In the genomic region with DNA sequence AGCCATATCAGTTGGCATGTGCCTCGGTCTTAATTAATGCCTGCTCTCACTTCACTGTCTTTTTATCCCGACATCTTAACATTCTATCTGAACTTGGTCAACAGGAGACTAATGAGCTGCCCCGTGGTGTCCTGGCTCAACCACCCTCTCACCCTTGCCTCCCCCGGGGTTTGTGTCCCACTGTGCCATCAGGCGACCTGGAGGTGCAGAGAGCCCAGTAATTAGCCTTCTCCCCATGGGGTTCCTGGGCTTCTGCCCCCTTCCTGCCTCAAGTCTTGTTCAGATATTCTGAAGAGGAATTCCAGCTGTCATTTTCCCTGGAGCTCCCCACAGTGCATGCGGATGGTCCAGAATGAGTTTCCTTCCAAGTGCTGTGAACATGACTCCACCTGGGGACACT, we compare ENCODE assay signal across 16 cellular contexts. TPM values are rescaled to one million over a fixed set of nuclear protein-coding genes. Genes with fewer than 3 reads are reported as not detected.
A peak's percentile ranks its signal among the peaks of the same experiment; 100 is the strongest.
DNase-seq lines count a peak whose midpoint lies in the region; ATAC-seq and TF ChIP-seq lines count a peak whose summit lies in the region.
"Had no signal": no experiment of that assay in that cellular context is flagged by ENCODE, and none has a peak within 500 bp of the region (broad histone marks: within the 10 kb centered on the region; RNA-seq: fewer than 3 reads in every experiment).

No MANE protein-coding gene starts in this region.

- H3K14ac ChIP-seq in neuronal stem cell (ENCODE audit: low read length) = peak overlapping the region; percentile 9

- H3K9ac ChIP-seq in neuronal stem cell (ENCODE audit: low read depth, low read length, poor library complexity) = no peak overlapping the region

- H4K8ac ChIP-seq in neuronal stem cell (ENCODE audit: low read depth, low read length) = no peak overlapping the region

- no peak overlapping the region for H3K23ac ChIP-seq in neuronal stem cell (ENCODE audit: low read depth, low read length, poor library complexity)

- CTCF ChIA-PET in HEK293 (lab: Yijun Ruan, JAX) = interaction anchor here (0.9 kb wide), 1 partner anchor 87 kb away, joined by 3 read pairs; no protein-coding TSS in a partner anchor

- no peak for ATAC-seq in RWPE2 (ENCODE audit: low read depth)
- ATAC-seq: GM12878 had no signal

- H2BK12ac ChIP-seq in neuronal stem cell (ENCODE audit: low read length) = no peak overlapping the region

- H2BK15ac ChIP-seq in neuronal stem cell (ENCODE audit: low read length) = no peak overlapping the region

- H3K36me3 ChIP-seq in HEK293 (ENCODE audit: control insufficient read depth in 2 of 2, insufficient read depth in 1 of 2, low read length in 2 of 2) (no peaks in the 10 kb centered on the region), RWPE2 (ENCODE audit: low read depth) (no peaks in the 10 kb centered on the region), neuronal stem cell (replicated peaks in 1 of 2; ENCODE audit: control insufficient read depth in 2 of 2, insufficient read depth in 2 of 2, low read length in 2 of 2) (no peaks in the 10 kb centered on the region), spleen (no peaks in the 10 kb centered on the region)
- H3K36me3 ChIP-seq: HAP-1 had no signal

- H3K4me1 ChIP-seq in HEK293 (ENCODE audit: control insufficient read depth, insufficient read depth, low read length) (no peaks in the 10 kb centered on the region), RWPE2 (ENCODE audit: insufficient read depth, poor library complexity, severe bottlenecking) (no peaks in the 10 kb centered on the region), neuronal stem cell (ENCODE audit: control insufficient read depth in 2 of 2, insufficient read depth in 1 of 2, low read depth in 1 of 2, low read length in 2 of 2) (no peaks in the 10 kb centered on the region), spleen (no peaks in the 10 kb centered on the region)
- H3K4me1 ChIP-seq: Caco-2, HAP-1 had no signal

- POLR2A ChIA-PET in HEK293 (lab: Yijun Ruan, JAX) = no interaction called here

- peak; percentile 15 for DNase-seq in RWPE2 (ENCODE audit: low spot score)
- DNase-seq in neuronal stem cell (ENCODE audit: low spot score) = no peak
- DNase-seq in spleen = peak; percentile 37
- no peak for DNase-seq in COLO829 (ENCODE audit: low spot score)
- DNase-seq in GM20000 (ENCODE audit: low spot score) = no peak
- DNase-seq: C1 segment of cervical spinal cord; Caco-2; CD4-positive, alpha-beta memory T cell; DMS153; DMS79; EL; GDM1; GOT3 had no signal

- no peak overlapping the region for H3K4ac ChIP-seq in neuronal stem cell (ENCODE audit: low read length)

- H3K4me3 ChIP-seq in HEK293 (ENCODE audit: low read depth, low read length) (no peak overlapping the region), RWPE2 (ENCODE audit: severe bottlenecking) (no peak overlapping the region), neuronal stem cell (ENCODE audit: low read length in 2 of 2) (no peak overlapping the region), spleen (no peak overlapping the region)
- H3K4me3 ChIP-seq: GM12878, HAP-1 had no signal

- H3K18ac ChIP-seq in neuronal stem cell (ENCODE audit: low read length) = no peak overlapping the region

- no peak overlapping the region for H2AFZ ChIP-seq in neuronal stem cell (ENCODE audit: low read length)

- H3K79me1 ChIP-seq in neuronal stem cell (ENCODE audit: low read depth, low read length) = peaks cover 2% of the 10 kb centered on the region

- H3K27ac ChIP-seq in HEK293 (ENCODE audit: extremely low read depth, low read depth, low read length) = no peak overlapping the region
- H3K27ac ChIP-seq in RWPE2 (ENCODE audit: poor library complexity, severe bottlenecking) = no peak overlapping the region
- H3K27ac ChIP-seq in neuronal stem cell (replicated peaks; ENCODE audit: low read length) = no peak overlapping the region
- H3K27ac ChIP-seq in spleen = no peak overlapping the region

- no peak for TF ChIP-seq POLR2A in spleen (IDR thresholded peaks at IDR 0.05)

- H3K9me3 ChIP-seq in HEK293 (ENCODE audit: control insufficient read depth, insufficient read depth, low read depth, low read length) (no peaks in the 10 kb centered on the region; the same call in 1 of the 2 replicates), RWPE2 (ENCODE audit: severe bottlenecking) (peaks cover 3% of the 10 kb centered on the region), neuronal stem cell (replicated peaks in 1 of 2; ENCODE audit: control insufficient read depth in 2 of 2, insufficient read depth in 1 of 2, low read depth in 1 of 2, low read length in 2 of 2) (peaks cover 5 to 14% of the 10 kb centered on the region in 2 donors), spleen (peaks cover 7 to 39% (median 26%) of the 10 kb centered on the region in 8 donors)

- no CpG with 5 or more reads among the region's 6 CpGs for WGBS in neuronal stem cell (ENCODE audit: extremely low coverage in 2 of 2, insufficient read length in 2 of 2, insufficient replicate concordance in 1 of 2), 2 donors
- 76 to 82% (median 78%) methylated on average over 6 of the region's 6 CpGs for WGBS in spleen, 5 donors

- H2AK5ac ChIP-seq in neuronal stem cell (ENCODE audit: low read depth, low read length) = no peak overlapping the region

- no peak overlapping the region for H2BK120ac ChIP-seq in neuronal stem cell (ENCODE audit: low read depth, low read length)

- no peak overlapping the region for H2BK5ac ChIP-seq in neuronal stem cell (ENCODE audit: low read length)

- H3K4me2 ChIP-seq in neuronal stem cell (ENCODE audit: insufficient read depth, low read length, poor library complexity, severe bottlenecking) = no peak overlapping the region

- H3K27me3 ChIP-seq in RWPE2 (ENCODE audit: insufficient read depth, poor library complexity, severe bottlenecking) (no peaks in the 10 kb centered on the region), neuronal stem cell (ENCODE audit: control insufficient read depth in 3 of 3, insufficient read depth in 3 of 3, low read depth in 1 of 3, low read length in 3 of 3) (peaks cover 0 to 27% (median 0%) of the 10 kb centered on the region in 3 experiments), spleen (replicated peaks in 1 of 7) (peaks cover 0 to 44% (median 0%) of the 10 kb centered on the region in 7 donors)

- intact Hi-C loops in spleen (cut with DNase I; ENCODE audit: low total_unique reads) = no loop called here

- TF ChIP-seq CTCF in HEK293 (tag by site-specific recombination; IDR thresholded peaks at IDR 0.05) = no peak
- TF ChIP-seq CTCF in RWPE2 (IDR thresholded peaks at IDR 0.05; ENCODE audit: poor library complexity, severe bottlenecking) = no peak
- TF ChIP-seq CTCF in spleen (IDR thresholded peaks at IDR 0.05 in 8 of 11, conservative IDR thresholded peaks at IDR 0.05 in 3 of 11) = no peak
- TF ChIP-seq CTCF in GM20000 (IDR thresholded peaks at IDR 0.05; ENCODE audit: extremely low read depth, missing control alignments) = no peak

- H4K91ac ChIP-seq in neuronal stem cell (ENCODE audit: low read depth, low read length, poor library complexity) = no peak overlapping the region

TF ChIP-seq in HEK293, 187 proteins besides CTCF, POLR2A, EP300 and RAD21:
- TF ChIP-seq ZIC2 (tag by site-specific recombination; IDR thresholded peaks at IDR 0.05) = peak; percentile 96
- no peak for TF ChIP-seq RBAK (tag by site-specific recombination; IDR thresholded peaks at IDR 0.05)

RNA-seq across cellular contexts. Expression of a gene that starts 10.1 kb away (rescaled TPM):
- polyA plus RNA-seq in neuronal stem cell (2013, experiment 1 of 2) = 0.20 TPM
- 0.22 TPM for polyA plus RNA-seq in neuronal stem cell (2013, experiment 2 of 2)
- under 1 TPM; 0.13 to 0.92 (median 0.44) TPM for total RNA-seq in spleen
- under 1 TPM; 0.06 to 0.13 (median 0.13) TPM for polyA plus RNA-seq in spleen
- total RNA-seq: GM12878 had no signal

Comparison
In these comparisons a context has a peak if more than half of its experiments do, and no peak if none do; other contexts are left out.
1. DNase-seq: peak in RWPE2 (single experiment) and spleen (single experiment); none in neuronal stem cell (single experiment), COLO829 (single experiment) and GM20000 (single experiment).